14 cellular contexts compared by ENCODE assay signal in the genomic region with DNA sequence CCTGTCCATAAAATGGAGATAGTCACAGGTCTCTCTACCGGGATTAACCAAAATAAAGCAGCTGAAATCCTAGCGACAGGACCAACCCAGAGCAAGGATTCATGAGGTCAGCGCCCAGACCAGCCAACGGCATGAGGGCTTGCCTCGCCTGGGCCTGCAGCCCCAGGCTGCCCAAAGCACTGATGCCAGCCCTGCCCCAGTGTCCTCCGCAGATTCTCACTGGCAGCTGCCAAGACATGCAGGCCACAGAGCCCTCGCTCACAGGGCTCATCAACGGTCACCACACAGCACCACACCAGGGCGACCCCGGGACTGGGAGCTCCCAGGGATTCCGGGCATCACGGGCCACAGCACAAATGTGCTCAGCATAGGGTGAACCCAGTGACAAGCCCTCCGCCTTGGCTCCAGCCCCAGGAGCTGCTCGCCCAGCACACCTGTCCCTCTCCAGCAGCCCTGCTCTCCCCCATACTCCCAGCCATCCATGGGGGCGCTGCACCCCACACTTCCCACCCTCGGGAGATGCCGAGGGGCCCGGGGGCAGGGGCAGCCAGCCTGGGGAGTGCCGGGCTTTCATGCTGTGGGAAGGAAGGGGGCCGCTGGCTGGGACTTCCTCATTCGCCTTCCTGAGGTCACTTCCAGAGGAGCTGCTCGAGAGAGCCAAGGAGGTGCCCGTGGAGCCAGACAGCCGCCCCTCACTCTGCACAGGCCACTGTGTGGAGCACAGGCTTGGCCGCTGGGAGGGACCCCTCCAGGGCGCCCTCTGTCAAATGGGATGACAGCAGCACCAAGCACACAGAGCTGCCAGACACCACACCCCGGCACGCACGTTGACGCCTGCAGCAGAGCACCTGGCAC. TPM values are rescaled to one million over a fixed set of nuclear protein-coding genes. Genes with fewer than 3 reads are reported as not detected.
DNase-seq lines count a peak whose midpoint lies in the region; ATAC-seq and TF ChIP-seq lines count a peak whose summit lies in the region.
"Had no signal": no experiment of that assay in that cellular context is flagged by ENCODE, and none has a peak within 500 bp of the region (broad histone marks: within the 10 kb centered on the region; RNA-seq: fewer than 3 reads in every experiment).

No MANE protein-coding gene starts in this region.

- no peak for TF ChIP-seq CTCF in neutrophil (IDR thresholded peaks at IDR 0.05)
- TF ChIP-seq CTCF in Peyer's patch (IDR thresholded peaks at IDR 0.05), result no peak

- H3K27ac ChIP-seq in CD4-positive, CD25-positive, alpha-beta regulatory T cell (ENCODE audit: insufficient read depth, low read length, poor library complexity, severe bottlenecking), result no peak overlapping the region
- peak overlapping the region; percentile 1 for H3K27ac ChIP-seq in effector memory CD4-positive, alpha-beta T cell (ENCODE audit: insufficient read depth, low read length, poor library complexity, severe bottlenecking)
- H3K27ac ChIP-seq in neutrophil (peak overlapping the region; percentile 15), Peyer's patch (no peak overlapping the region)

- peaks cover 0 to 46% (median 16%) of the 10 kb centered on the region in 4 donors for H3K4me1 Mint-ChIP-seq in CD4-positive, CD25-positive, alpha-beta regulatory T cell
- peaks cover 9% of the 10 kb centered on the region for H3K4me1 Mint-ChIP-seq in activated T-helper 1 cell treated with anti-CD3 and anti-CD28 coated beads, Interleukin-12 subunit alpha, Interleukin-12 subunit beta, Interleukin-2, Interleukin-4 antibody, amounts not matched to agents 30 ng/mL and 10 ng/mL and 1 ng/mL, durations not matched to agents 14 hours and 24 hours and 36 hours (ENCODE audit: low read depth)

- no peak overlapping the region for H3K4me3 Mint-ChIP-seq in CD4-positive, CD25-positive, alpha-beta regulatory T cell
- no peak overlapping the region for H3K4me3 Mint-ChIP-seq in activated T-helper 1 cell treated with anti-CD3 and anti-CD28 coated beads, Interleukin-12 subunit alpha, Interleukin-12 subunit beta, Interleukin-2, Interleukin-4 antibody, amounts not matched to agents 30 ng/mL and 10 ng/mL and 1 ng/mL, durations not matched to agents 14 hours and 24 hours and 36 hours
- H3K4me3 Mint-ChIP-seq: memory B cell had no signal

- peaks cover 21% of the 10 kb centered on the region for H3K36me3 Mint-ChIP-seq in CD4-positive, CD25-positive, alpha-beta regulatory T cell
- H3K36me3 Mint-ChIP-seq in activated T-helper 1 cell treated with anti-CD3 and anti-CD28 coated beads, Interleukin-12 subunit alpha, Interleukin-12 subunit beta, Interleukin-2, Interleukin-4 antibody, amounts not matched to agents 30 ng/mL and 10 ng/mL and 1 ng/mL, durations not matched to agents 14 hours and 24 hours and 36 hours (ENCODE audit: low read depth), result peaks cover 38% of the 10 kb centered on the region

- intact Hi-C loops in activated T-helper 1 cell treated with anti-CD3 and anti-CD28 coated beads, Interleukin-12 subunit alpha, Interleukin-12 subunit beta, Interleukin-2, Interleukin-4 antibody, amounts not matched to agents 30 ng/mL and 10 ng/mL and 1 ng/mL, durations not matched to agents 14 hours and 24 hours and 36 hours (cut with micrococcal nuclease), result no loop called here

- in situ Hi-C loops in KBM-7 (cut with MboI; ENCODE audit: low pct_unique_long_range_greater_than_20kb, low sequenced_read_pairs), result no loop called here

- H3K27me3 Mint-ChIP-seq in CD4-positive, CD25-positive, alpha-beta regulatory T cell, result peaks cover 3% of the 10 kb centered on the region
- H3K27me3 Mint-ChIP-seq in activated T-helper 1 cell treated with anti-CD3 and anti-CD28 coated beads, Interleukin-12 subunit alpha, Interleukin-12 subunit beta, Interleukin-2, Interleukin-4 antibody, amounts not matched to agents 30 ng/mL and 10 ng/mL and 1 ng/mL, durations not matched to agents 14 hours and 24 hours and 36 hours (ENCODE audit: insufficient read depth), result no peaks in the 10 kb centered on the region
- H3K27me3 Mint-ChIP-seq: memory B cell had no signal

- no peaks in the 10 kb centered on the region for H3K27me3 ChIP-seq in CD4-positive, CD25-positive, alpha-beta regulatory T cell (ENCODE audit: control insufficient read depth, insufficient read depth, low read length)
- no peaks in the 10 kb centered on the region for H3K27me3 ChIP-seq in effector memory CD4-positive, alpha-beta T cell (replicated peaks; ENCODE audit: control insufficient read depth, insufficient read depth, low read length, poor library complexity, severe bottlenecking)
- H3K27me3 ChIP-seq in neutrophil (no peaks in the 10 kb centered on the region), Peyer's patch (no peaks in the 10 kb centered on the region)

- no peak overlapping the region for H3K4me3 ChIP-seq in CD4-positive, CD25-positive, alpha-beta regulatory T cell (ENCODE audit: low read depth, low read length)
- H3K4me3 ChIP-seq in effector memory CD4-positive, alpha-beta T cell (ENCODE audit: insufficient read depth, low read depth, low read length, poor library complexity, severe bottlenecking), result no peak overlapping the region
- H3K4me3 ChIP-seq in neutrophil (ENCODE audit: low read depth in 1 of 2, low read length in 1 of 2) (no peak overlapping the region), Peyer's patch (no peak overlapping the region)

- no peak for TF ChIP-seq POLR2A in Peyer's patch (IDR thresholded peaks at IDR 0.05)

- peak overlapping the region in 2 of 3 donors; percentile 71 to 93 for H3K27ac Mint-ChIP-seq in CD4-positive, CD25-positive, alpha-beta regulatory T cell
- H3K27ac Mint-ChIP-seq in activated T-helper 1 cell treated with anti-CD3 and anti-CD28 coated beads, Interleukin-12 subunit alpha, Interleukin-12 subunit beta, Interleukin-2, Interleukin-4 antibody, amounts not matched to agents 30 ng/mL and 10 ng/mL and 1 ng/mL, durations not matched to agents 14 hours and 24 hours and 36 hours, result no peak overlapping the region
- H3K27ac Mint-ChIP-seq: memory B cell had no signal

- H3K4me1 ChIP-seq in CD4-positive, CD25-positive, alpha-beta regulatory T cell (ENCODE audit: control insufficient read depth, insufficient read depth, low read length, poor library complexity, severe bottlenecking), result peaks cover 5% of the 10 kb centered on the region
- peaks cover 10% of the 10 kb centered on the region for H3K4me1 ChIP-seq in effector memory CD4-positive, alpha-beta T cell (ENCODE audit: control insufficient read depth, insufficient read depth, low read length, poor library complexity, severe bottlenecking)
- H3K4me1 ChIP-seq in neutrophil (ENCODE audit: control insufficient read depth in 1 of 2, insufficient read depth in 1 of 2, low read depth in 1 of 2, low read length in 1 of 2) (peaks cover 8% of the 10 kb centered on the region in 2 experiments), Peyer's patch (peaks cover 3 to 27% (median 13%) of the 10 kb centered on the region in 4 donors)

- no peaks in the 10 kb centered on the region for H3K9me3 ChIP-seq in CD4-positive, CD25-positive, alpha-beta regulatory T cell (ENCODE audit: control insufficient read depth in 2 of 2, low read length in 2 of 2)
- H3K9me3 ChIP-seq in effector memory CD4-positive, alpha-beta T cell (ENCODE audit: control insufficient read depth, low read length), result no peaks in the 10 kb centered on the region
- no peaks in the 10 kb centered on the region for H3K9me3 ChIP-seq in neutrophil
- no peaks in the 10 kb centered on the region for H3K9me3 ChIP-seq in Peyer's patch

- H3K9me3 Mint-ChIP-seq in CD4-positive, CD25-positive, alpha-beta regulatory T cell, result peaks cover 0 to 2% (median 0%) of the 10 kb centered on the region in 7 donors
- no peaks in the 10 kb centered on the region for H3K9me3 Mint-ChIP-seq in activated T-helper 1 cell treated with anti-CD3 and anti-CD28 coated beads, Interleukin-12 subunit alpha, Interleukin-12 subunit beta, Interleukin-2, Interleukin-4 antibody, amounts not matched to agents 30 ng/mL and 10 ng/mL and 1 ng/mL, durations not matched to agents 14 hours and 24 hours and 36 hours
- H3K9me3 Mint-ChIP-seq: memory B cell had no signal

- no peak for ATAC-seq in CD4-positive, CD25-positive, alpha-beta regulatory T cell (ENCODE audit: low read depth in 2 of 2)
- no peak for ATAC-seq in HG02870 (IDR thresholded peaks at IDR 0.05; ENCODE audit: unreplicated experiment)
- ATAC-seq: SK-N-SH treated with all-trans-retinoic acid at 6 μM for 48 hours; stimulated activated naive CD8-positive, alpha-beta T cell treated with anti-CD3 and anti-CD28 coated beads, Interleukin-15, Interleukin-2, amounts not matched to agents 100 U/mL and 50 U/mL, for 24 hours had no signal

- H3K36me3 ChIP-seq in CD4-positive, CD25-positive, alpha-beta regulatory T cell (ENCODE audit: control insufficient read depth, insufficient read depth, low read length), result peaks cover 85% of the 10 kb centered on the region
- peaks cover 76% of the 10 kb centered on the region for H3K36me3 ChIP-seq in effector memory CD4-positive, alpha-beta T cell (ENCODE audit: control insufficient read depth, insufficient read depth, low read length)
- H3K36me3 ChIP-seq in neutrophil (peaks cover 92% of the 10 kb centered on the region), Peyer's patch (peaks cover 0 to 66% (median 0%) of the 10 kb centered on the region in 3 donors)

- no peak for DNase-seq in CD4-positive, CD25-positive, alpha-beta regulatory T cell
- DNase-seq in KBM-7, result peak; percentile 39
- DNase-seq in effector memory CD4-positive, alpha-beta T cell, result no peak
- DNase-seq in activated effector memory CD4-positive, alpha-beta T cell treated with Interleukin-2 at 50 U/mL for 16 hours, result no peak
- DNase-seq in Peyer's patch, result no peak
- DNase-seq in activated T-helper 1 cell treated with anti-CD3 and anti-CD28 coated beads, Interleukin-12 subunit alpha, Interleukin-12 subunit beta, Interleukin-2, Interleukin-4 antibody, amounts not matched to agents 30 ng/mL and 10 ng/mL and 1 ng/mL, durations not matched to agents 14 hours and 24 hours and 36 hours (ENCODE audit: low spot score), result no peak
- DNase-seq: KG1; NCI-H2029; stimulated activated CD4-positive, alpha-beta T cell treated with anti-CD3 and anti-CD28 coated beads, Interleukin-4, amount 100 ng/mL, for 24 hours; stimulated activated naive CD8-positive, alpha-beta T cell treated with anti-CD3 and anti-CD28 coated beads, Interleukin-15, Interleukin-2, amounts not matched to agents 100 U/mL and 50 U/mL, for 24 hours had no signal

RNA-seq across cellular contexts. Expression of a gene that starts 14.1 kb away (rescaled TPM):
- 85.5 TPM for total RNA-seq in CD4-positive, CD25-positive, alpha-beta regulatory T cell
- 10 to 100 TPM; 25.2 to 37.0 (median 27.1) TPM for polyA plus RNA-seq in CD4-positive, CD25-positive, alpha-beta regulatory T cell
- total RNA-seq in Peyer's patch, result 10 to 100 TPM; 16.6 to 22.5 (median 19.1) TPM
- 89.2 and 94.2 TPM in 2 replicates for total RNA-seq in activated T-helper 1 cell treated with anti-CD3 and anti-CD28 coated beads, Interleukin-12 subunit alpha, Interleukin-12 subunit beta, Interleukin-2, Interleukin-4 antibody, amounts not matched to agents 30 ng/mL and 10 ng/mL and 1 ng/mL, durations not matched to agents 14 hours and 24 hours and 36 hours

Comparison
In these comparisons a context has a peak if more than half of its experiments do, and no peak if none do; other contexts are left out.
1. H3K27ac ChIP-seq: peak in effector memory CD4-positive, alpha-beta T cell (single experiment) and neutrophil (single experiment); none in CD4-positive, CD25-positive, alpha-beta regulatory T cell (single experiment) and Peyer's patch (0 of 4).